ENCODE assay signal across 11 cellular contexts in the genomic region with DNA sequence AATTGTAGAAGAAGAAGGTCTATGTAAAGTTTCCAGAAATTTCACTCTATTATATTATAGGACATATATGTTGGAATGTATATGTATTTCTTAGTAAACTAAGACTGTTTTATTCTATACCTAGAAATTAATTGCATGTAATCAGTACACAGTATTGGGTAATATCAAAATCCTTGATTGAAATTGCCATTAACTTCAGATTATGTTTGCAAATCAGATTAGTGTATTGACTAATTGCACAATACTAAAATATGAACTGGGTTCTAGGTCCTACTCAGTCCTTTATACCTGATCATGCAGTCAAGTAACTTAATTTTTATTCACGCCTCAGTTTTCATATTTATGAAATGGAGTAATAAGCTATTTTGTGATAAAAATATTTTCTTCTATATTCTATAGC.
"Had no signal": no experiment of that assay in that cellular context is flagged by ENCODE, and none has a peak within 500 bp of the region (broad histone marks: within the 10 kb centered on the region; RNA-seq: fewer than 3 reads in every experiment).

No MANE protein-coding gene starts in this region.

- FAIRE-seq: H1, H54 had no signal

- H3K36me3 ChIP-seq: HAP-1 had no signal

- H3K9ac ChIP-seq: GM23248 had no signal

- ATAC-seq: GM23338, HCT116 had no signal

- DNase-seq: GM23248, GOT3, H7, H9, HCEC 1CT, HFFc6 had no signal

- H2AFZ ChIP-seq: GM23248 had no signal

- H3K4me3 ChIP-seq: GM23248, GM23338, HAP-1 had no signal

- H3K4me2 ChIP-seq: GM23338 had no signal

- H3K4me1 ChIP-seq: HAP-1 had no signal

- H3K9me3 ChIP-seq: HAP-1 had no signal

- H3K27ac ChIP-seq: GM23248 had no signal
